Comparison of ENCODE assay signal across 2 cellular contexts in the genomic region with DNA sequence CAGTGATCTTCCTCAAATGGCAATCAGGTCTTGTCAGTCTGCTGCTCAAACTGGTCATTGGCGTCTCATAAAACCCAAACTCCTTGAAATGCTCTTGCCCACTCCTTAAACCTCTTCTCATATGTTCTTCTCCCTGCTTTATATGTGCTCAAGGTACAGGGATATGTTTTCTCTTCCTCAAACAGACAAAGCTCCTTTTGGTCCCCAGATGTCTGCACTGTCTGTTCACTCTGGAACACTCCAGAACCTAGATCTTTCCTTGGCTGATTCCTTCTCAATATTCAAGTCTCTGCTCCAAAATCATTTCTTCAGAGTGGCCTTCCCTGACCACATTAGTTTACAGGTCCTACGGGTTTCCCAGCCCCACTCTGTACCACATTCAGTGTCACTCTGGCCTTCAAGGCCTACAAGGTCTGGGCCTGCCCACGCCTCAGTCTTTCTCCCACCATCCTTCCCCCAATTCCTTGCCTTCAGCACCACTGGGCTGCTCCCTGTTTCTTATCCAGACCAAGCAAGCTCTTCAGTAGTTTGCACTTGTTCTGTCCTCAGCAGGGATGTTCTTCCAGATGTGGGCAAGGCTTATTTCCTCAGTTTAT.
TF ChIP-seq lines count a peak whose summit lies in the region.

No MANE protein-coding gene starts in this region.

TF ChIP-seq in HepG2, 621 proteins besides CTCF, POLR2A, EP300 and RAD21:
- TF ChIP-seq FOXA1 (IDR thresholded peaks at IDR 0.05) (no peak), FOXA1 (CRISPR knock-in tag; IDR thresholded peaks at IDR 0.05) (no peak), ZNF547 (CRISPR knock-in tag; IDR thresholded peaks at IDR 0.05) (no peak), NAIF1 (CRISPR knock-in tag; IDR thresholded peaks at IDR 0.05; ENCODE audit: borderline replicate concordance) (no peak), ZNF225 (CRISPR knock-in tag; IDR thresholded peaks at IDR 0.05) (no peak), NR2C2 (CRISPR knock-in tag; IDR thresholded peaks at IDR 0.05; ENCODE audit: borderline replicate concordance) (no peak), NFIC (IDR thresholded peaks at IDR 0.05; ENCODE audit: low read length) (no peak), ZNF326 (CRISPR knock-in tag; IDR thresholded peaks at IDR 0.05; ENCODE audit: borderline replicate concordance) (no peak)
- TF ChIP-seq, protein P1, sequence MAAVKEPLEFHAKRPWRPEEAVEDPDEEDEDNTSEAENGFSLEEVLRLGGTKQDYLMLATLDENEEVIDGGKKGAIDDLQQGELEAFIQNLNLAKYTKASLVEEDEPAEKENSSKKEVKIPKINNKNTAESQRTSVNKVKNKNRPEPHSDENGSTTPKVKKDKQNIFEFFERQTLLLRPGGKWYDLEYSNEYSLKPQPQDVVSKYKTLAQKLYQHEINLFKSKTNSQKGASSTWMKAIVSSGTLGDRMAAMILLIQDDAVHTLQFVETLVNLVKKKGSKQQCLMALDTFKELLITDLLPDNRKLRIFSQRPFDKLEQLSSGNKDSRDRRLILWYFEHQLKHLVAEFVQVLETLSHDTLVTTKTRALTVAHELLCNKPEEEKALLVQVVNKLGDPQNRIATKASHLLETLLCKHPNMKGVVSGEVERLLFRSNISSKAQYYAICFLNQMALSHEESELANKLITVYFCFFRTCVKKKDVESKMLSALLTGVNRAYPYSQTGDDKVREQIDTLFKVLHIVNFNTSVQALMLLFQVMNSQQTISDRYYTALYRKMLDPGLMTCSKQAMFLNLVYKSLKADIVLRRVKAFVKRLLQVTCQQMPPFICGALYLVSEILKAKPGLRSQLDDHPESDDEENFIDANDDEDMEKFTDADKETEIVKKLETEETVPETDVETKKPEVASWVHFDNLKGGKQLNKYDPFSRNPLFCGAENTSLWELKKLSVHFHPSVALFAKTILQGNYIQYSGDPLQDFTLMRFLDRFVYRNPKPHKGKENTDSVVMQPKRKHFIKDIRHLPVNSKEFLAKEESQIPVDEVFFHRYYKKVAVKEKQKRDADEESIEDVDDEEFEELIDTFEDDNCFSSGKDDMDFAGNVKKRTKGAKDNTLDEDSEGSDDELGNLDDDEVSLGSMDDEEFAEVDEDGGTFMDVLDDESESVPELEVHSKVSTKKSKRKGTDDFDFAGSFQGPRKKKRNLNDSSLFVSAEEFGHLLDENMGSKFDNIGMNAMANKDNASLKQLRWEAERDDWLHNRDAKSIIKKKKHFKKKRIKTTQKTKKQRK (IDR thresholded peaks at IDR 0.05; ENCODE audit: low read length): no peak
- TF ChIP-seq, protein P2, sequence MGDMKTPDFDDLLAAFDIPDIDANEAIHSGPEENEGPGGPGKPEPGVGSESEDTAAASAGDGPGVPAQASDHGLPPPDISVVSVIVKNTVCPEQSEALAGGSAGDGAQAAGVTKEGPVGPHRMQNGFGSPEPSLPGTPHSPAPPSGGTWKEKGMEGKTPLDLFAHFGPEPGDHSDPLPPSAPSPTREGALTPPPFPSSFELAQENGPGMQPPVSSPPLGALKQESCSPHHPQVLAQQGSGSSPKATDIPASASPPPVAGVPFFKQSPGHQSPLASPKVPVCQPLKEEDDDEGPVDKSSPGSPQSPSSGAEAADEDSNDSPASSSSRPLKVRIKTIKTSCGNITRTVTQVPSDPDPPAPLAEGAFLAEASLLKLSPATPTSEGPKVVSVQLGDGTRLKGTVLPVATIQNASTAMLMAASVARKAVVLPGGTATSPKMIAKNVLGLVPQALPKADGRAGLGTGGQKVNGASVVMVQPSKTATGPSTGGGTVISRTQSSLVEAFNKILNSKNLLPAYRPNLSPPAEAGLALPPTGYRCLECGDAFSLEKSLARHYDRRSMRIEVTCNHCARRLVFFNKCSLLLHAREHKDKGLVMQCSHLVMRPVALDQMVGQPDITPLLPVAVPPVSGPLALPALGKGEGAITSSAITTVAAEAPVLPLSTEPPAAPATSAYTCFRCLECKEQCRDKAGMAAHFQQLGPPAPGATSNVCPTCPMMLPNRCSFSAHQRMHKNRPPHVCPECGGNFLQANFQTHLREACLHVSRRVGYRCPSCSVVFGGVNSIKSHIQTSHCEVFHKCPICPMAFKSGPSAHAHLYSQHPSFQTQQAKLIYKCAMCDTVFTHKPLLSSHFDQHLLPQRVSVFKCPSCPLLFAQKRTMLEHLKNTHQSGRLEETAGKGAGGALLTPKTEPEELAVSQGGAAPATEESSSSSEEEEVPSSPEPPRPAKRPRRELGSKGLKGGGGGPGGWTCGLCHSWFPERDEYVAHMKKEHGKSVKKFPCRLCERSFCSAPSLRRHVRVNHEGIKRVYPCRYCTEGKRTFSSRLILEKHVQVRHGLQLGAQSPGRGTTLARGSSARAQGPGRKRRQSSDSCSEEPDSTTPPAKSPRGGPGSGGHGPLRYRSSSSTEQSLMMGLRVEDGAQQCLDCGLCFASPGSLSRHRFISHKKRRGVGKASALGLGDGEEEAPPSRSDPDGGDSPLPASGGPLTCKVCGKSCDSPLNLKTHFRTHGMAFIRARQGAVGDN (CRISPR knock-in tag; IDR thresholded peaks at IDR 0.05): no peak
- TF ChIP-seq, protein P3, sequence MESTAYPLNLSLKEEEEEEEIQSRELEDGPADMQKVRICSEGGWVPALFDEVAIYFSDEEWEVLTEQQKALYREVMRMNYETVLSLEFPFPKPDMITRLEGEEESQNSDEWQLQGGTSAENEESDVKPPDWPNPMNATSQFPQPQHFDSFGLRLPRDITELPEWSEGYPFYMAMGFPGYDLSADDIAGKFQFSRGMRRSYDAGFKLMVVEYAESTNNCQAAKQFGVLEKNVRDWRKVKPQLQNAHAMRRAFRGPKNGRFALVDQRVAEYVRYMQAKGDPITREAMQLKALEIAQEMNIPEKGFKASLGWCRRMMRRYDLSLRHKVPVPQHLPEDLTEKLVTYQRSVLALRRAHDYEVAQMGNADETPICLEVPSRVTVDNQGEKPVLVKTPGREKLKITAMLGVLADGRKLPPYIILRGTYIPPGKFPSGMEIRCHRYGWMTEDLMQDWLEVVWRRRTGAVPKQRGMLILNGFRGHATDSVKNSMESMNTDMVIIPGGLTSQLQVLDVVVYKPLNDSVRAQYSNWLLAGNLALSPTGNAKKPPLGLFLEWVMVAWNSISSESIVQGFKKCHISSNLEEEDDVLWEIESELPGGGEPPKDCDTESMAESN (CRISPR knock-in tag; conservative IDR thresholded peaks at IDR 0.05): no peak

TF ChIP-seq in H1, 55 proteins besides CTCF, POLR2A, EP300 and RAD21:
- no peak for TF ChIP-seq TAF7 (optimal IDR thresholded peaks at IDR 0.05; ENCODE audit: borderline replicate concordance, low read depth, low read length)
- TF ChIP-seq GABPA (IDR thresholded peaks at IDR 0.05; ENCODE audit: borderline replicate concordance, insufficient read depth, low read length): no peak
- TF ChIP-seq, protein P4, sequence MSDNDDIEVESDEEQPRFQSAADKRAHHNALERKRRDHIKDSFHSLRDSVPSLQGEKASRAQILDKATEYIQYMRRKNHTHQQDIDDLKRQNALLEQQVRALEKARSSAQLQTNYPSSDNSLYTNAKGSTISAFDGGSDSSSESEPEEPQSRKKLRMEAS (IDR thresholded peaks at IDR 0.05): no peak
- TF ChIP-seq SRF (IDR thresholded peaks at IDR 0.05; ENCODE audit: low read depth, low read length): no peak
- TF ChIP-seq GTF2F1 (IDR thresholded peaks at IDR 0.05; ENCODE audit: borderline replicate concordance, low read depth, low read length): no peak
- TF ChIP-seq ZNF274 (IDR thresholded peaks at IDR 0.05; ENCODE audit: borderline replicate concordance, extremely low read depth, low read length): no peak
- TF ChIP-seq, protein P5, sequence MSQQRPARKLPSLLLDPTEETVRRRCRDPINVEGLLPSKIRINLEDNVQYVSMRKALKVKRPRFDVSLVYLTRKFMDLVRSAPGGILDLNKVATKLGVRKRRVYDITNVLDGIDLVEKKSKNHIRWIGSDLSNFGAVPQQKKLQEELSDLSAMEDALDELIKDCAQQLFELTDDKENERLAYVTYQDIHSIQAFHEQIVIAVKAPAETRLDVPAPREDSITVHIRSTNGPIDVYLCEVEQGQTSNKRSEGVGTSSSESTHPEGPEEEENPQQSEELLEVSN (IDR thresholded peaks at IDR 0.05): no peak
- TF ChIP-seq MAFK (IDR thresholded peaks at IDR 0.05; ENCODE audit: low read depth, low read length): no peak
- no peak for TF ChIP-seq RXRA (IDR thresholded peaks at IDR 0.05; ENCODE audit: insufficient read depth, low read depth, low read length)
- TF ChIP-seq CBX8 (IDR thresholded peaks at IDR 0.05; ENCODE audit: borderline replicate concordance, low read depth, low read length): no peak
- TF ChIP-seq CHD2 (IDR thresholded peaks at IDR 0.05; ENCODE audit: low read length): no peak
- TF ChIP-seq TBP (IDR thresholded peaks at IDR 0.05; ENCODE audit: low read depth, low read length): no peak
- TF ChIP-seq, protein P6, sequence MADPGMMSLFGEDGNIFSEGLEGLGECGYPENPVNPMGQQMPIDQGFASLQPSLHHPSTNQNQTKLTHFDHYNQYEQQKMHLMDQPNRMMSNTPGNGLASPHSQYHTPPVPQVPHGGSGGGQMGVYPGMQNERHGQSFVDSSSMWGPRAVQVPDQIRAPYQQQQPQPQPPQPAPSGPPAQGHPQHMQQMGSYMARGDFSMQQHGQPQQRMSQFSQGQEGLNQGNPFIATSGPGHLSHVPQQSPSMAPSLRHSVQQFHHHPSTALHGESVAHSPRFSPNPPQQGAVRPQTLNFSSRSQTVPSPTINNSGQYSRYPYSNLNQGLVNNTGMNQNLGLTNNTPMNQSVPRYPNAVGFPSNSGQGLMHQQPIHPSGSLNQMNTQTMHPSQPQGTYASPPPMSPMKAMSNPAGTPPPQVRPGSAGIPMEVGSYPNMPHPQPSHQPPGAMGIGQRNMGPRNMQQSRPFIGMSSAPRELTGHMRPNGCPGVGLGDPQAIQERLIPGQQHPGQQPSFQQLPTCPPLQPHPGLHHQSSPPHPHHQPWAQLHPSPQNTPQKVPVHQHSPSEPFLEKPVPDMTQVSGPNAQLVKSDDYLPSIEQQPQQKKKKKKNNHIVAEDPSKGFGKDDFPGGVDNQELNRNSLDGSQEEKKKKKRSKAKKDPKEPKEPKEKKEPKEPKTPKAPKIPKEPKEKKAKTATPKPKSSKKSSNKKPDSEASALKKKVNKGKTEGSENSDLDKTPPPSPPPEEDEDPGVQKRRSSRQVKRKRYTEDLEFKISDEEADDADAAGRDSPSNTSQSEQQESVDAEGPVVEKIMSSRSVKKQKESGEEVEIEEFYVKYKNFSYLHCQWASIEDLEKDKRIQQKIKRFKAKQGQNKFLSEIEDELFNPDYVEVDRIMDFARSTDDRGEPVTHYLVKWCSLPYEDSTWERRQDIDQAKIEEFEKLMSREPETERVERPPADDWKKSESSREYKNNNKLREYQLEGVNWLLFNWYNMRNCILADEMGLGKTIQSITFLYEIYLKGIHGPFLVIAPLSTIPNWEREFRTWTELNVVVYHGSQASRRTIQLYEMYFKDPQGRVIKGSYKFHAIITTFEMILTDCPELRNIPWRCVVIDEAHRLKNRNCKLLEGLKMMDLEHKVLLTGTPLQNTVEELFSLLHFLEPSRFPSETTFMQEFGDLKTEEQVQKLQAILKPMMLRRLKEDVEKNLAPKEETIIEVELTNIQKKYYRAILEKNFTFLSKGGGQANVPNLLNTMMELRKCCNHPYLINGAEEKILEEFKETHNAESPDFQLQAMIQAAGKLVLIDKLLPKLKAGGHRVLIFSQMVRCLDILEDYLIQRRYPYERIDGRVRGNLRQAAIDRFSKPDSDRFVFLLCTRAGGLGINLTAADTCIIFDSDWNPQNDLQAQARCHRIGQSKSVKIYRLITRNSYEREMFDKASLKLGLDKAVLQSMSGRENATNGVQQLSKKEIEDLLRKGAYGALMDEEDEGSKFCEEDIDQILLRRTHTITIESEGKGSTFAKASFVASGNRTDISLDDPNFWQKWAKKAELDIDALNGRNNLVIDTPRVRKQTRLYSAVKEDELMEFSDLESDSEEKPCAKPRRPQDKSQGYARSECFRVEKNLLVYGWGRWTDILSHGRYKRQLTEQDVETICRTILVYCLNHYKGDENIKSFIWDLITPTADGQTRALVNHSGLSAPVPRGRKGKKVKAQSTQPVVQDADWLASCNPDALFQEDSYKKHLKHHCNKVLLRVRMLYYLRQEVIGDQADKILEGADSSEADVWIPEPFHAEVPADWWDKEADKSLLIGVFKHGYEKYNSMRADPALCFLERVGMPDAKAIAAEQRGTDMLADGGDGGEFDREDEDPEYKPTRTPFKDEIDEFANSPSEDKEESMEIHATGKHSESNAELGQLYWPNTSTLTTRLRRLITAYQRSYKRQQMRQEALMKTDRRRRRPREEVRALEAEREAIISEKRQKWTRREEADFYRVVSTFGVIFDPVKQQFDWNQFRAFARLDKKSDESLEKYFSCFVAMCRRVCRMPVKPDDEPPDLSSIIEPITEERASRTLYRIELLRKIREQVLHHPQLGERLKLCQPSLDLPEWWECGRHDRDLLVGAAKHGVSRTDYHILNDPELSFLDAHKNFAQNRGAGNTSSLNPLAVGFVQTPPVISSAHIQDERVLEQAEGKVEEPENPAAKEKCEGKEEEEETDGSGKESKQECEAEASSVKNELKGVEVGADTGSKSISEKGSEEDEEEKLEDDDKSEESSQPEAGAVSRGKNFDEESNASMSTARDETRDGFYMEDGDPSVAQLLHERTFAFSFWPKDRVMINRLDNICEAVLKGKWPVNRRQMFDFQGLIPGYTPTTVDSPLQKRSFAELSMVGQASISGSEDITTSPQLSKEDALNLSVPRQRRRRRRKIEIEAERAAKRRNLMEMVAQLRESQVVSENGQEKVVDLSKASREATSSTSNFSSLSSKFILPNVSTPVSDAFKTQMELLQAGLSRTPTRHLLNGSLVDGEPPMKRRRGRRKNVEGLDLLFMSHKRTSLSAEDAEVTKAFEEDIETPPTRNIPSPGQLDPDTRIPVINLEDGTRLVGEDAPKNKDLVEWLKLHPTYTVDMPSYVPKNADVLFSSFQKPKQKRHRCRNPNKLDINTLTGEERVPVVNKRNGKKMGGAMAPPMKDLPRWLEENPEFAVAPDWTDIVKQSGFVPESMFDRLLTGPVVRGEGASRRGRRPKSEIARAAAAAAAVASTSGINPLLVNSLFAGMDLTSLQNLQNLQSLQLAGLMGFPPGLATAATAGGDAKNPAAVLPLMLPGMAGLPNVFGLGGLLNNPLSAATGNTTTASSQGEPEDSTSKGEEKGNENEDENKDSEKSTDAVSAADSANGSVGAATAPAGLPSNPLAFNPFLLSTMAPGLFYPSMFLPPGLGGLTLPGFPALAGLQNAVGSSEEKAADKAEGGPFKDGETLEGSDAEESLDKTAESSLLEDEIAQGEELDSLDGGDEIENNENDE (IDR thresholded peaks at IDR 0.05; ENCODE audit: insufficient replicate concordance, low read length): no peak
- TF ChIP-seq KDM4A (IDR thresholded peaks at IDR 0.05; ENCODE audit: low read depth, low read length, severe bottlenecking): no peak
- TF ChIP-seq, protein P7, sequence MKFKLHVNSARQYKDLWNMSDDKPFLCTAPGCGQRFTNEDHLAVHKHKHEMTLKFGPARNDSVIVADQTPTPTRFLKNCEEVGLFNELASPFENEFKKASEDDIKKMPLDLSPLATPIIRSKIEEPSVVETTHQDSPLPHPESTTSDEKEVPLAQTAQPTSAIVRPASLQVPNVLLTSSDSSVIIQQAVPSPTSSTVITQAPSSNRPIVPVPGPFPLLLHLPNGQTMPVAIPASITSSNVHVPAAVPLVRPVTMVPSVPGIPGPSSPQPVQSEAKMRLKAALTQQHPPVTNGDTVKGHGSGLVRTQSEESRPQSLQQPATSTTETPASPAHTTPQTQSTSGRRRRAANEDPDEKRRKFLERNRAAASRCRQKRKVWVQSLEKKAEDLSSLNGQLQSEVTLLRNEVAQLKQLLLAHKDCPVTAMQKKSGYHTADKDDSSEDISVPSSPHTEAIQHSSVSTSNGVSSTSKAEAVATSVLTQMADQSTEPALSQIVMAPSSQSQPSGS (IDR thresholded peaks at IDR 0.05; ENCODE audit: low read length): no peak
- no peak for TF ChIP-seq SIRT6 (IDR thresholded peaks at IDR 0.05; ENCODE audit: low read length)
- TF ChIP-seq CREB1 (IDR thresholded peaks at IDR 0.05): no peak
- TF ChIP-seq ASH2L (IDR thresholded peaks at IDR 0.05; ENCODE audit: low read length): no peak
- TF ChIP-seq SAP30 (IDR thresholded peaks at IDR 0.05; ENCODE audit: insufficient read depth, insufficient replicate concordance, low read length): no peak
